In genomic region chr11:93043186-93043585, GRCh38 we compare ENCODE assay signal across 4 cellular contexts.
DNase-seq lines count a peak whose midpoint lies in the region.
"Not testable (repeated sequence)": the region's sequence is repeated elsewhere in the genome, so short reads cannot be mapped to it uniquely, and the experiment has no call there.

No MANE protein-coding gene starts in this region.

- peak; percentile 6 for DNase-seq in Jurkat, Clone E6-1 (ENCODE audit: low read depth, low spot score)
- DNase-seq in SHP77 (lab: John Stamatoyannopoulos, UW) (peak; percentile 37 to 45), activated gamma-delta T cell (lab: John Stamatoyannopoulos, UW) (peak; percentile 1)

- peak overlapping the region in 10 of 11 experiments; percentile 20 to 58 (median 40); a peak in 11 of 22 replicates for H3K4me2 ChIP-seq in BLaER1 treated with 17β-estradiol and CSF1 and Interleukin-3, amounts not matched to agents 10 nM and 100 nM

- not testable (repeated sequence) for H3K36me3 ChIP-seq in BLaER1 treated with 17β-estradiol and CSF1 and Interleukin-3, amounts not matched to agents 10 nM and 100 nM

- peaks cover 0 to 16% (median 3%) of the 10 kb centered on the region in 10 experiments; a peak in 3 of 20 replicates for H3K4me1 ChIP-seq in BLaER1 treated with 17β-estradiol and CSF1 and Interleukin-3, amounts not matched to agents 10 nM and 100 nM

- H3K9me3 ChIP-seq in BLaER1 treated with 17β-estradiol and CSF1 and Interleukin-3, amounts not matched to agents 10 nM and 100 nM (replicated peaks in 1 of 11), result peaks cover 0 to 20% (median 12%) of the 10 kb centered on the region in 11 experiments; a peak in 11 of 22 replicates

- not testable (repeated sequence) for H3K4me3 ChIP-seq in BLaER1 treated with 17β-estradiol and CSF1 and Interleukin-3, amounts not matched to agents 10 nM and 100 nM; Jurkat, Clone E6-1 (ENCODE audit: low read length)

- not testable (repeated sequence) for H3K27me3 ChIP-seq in BLaER1 treated with 17β-estradiol and CSF1 and Interleukin-3, amounts not matched to agents 10 nM and 100 nM

- H3K27ac ChIP-seq in BLaER1 treated with 17β-estradiol and CSF1 and Interleukin-3, amounts not matched to agents 10 nM and 100 nM, result not testable (repeated sequence)

- H4K20me1 ChIP-seq in BLaER1 treated with 17β-estradiol and CSF1 and Interleukin-3, amounts not matched to agents 10 nM and 100 nM, result not testable (repeated sequence)

- H3K9ac ChIP-seq in BLaER1 treated with 17β-estradiol and CSF1 and Interleukin-3, amounts not matched to agents 10 nM and 100 nM, result not testable (repeated sequence)
